Comparison of ENCODE assay signal across 26 cellular contexts in genomic region chr22:31332886-31333285, GRCh38. TPM values are rescaled to one million over a fixed set of nuclear protein-coding genes. Genes with fewer than 3 reads are reported as not detected.
DNase-seq lines count a peak whose midpoint lies in the region; ATAC-seq and TF ChIP-seq lines count a peak whose summit lies in the region.
"Had no signal": no experiment of that assay in that cellular context is flagged by ENCODE, and none has a peak within 500 bp of the region (broad histone marks: within the 10 kb centered on the region; RNA-seq: fewer than 3 reads in every experiment).

No MANE protein-coding gene starts in this region.

- H3K4me2 ChIP-seq in PC-3 (ENCODE audit: low read length) (no peak overlapping the region), neuronal stem cell (ENCODE audit: insufficient read depth, low read length, poor library complexity, severe bottlenecking) (no peak overlapping the region)
- H3K4me2 ChIP-seq: KMS-11 had no signal

- H3K9ac ChIP-seq in PC-3 (ENCODE audit: low read length) (no peak overlapping the region), neuronal stem cell (ENCODE audit: low read depth, low read length, poor library complexity) (no peak overlapping the region)
- H3K9ac ChIP-seq: KMS-11 had no signal

- CTCF ChIA-PET in activated naive CD4-positive, alpha-beta T cell treated with anti-CD3 and anti-CD28 coated beads, Interleukin-2, amount 10 ng/mL, durations not matched to agents 7 days and 5 days (lab: Charles Lee), result no interaction called here
- CTCF ChIA-PET in PC-3 (lab: Charles Lee), result interaction anchor here (0.6 kb wide), 1 partner anchor 497 kb away, joined by 11 read pairs; no protein-coding TSS in a partner anchor

- H3K4me1 Mint-ChIP-seq in activated naive CD4-positive, alpha-beta T cell treated with anti-CD3 and anti-CD28 coated beads, Interleukin-2, amount 10 ng/mL, durations not matched to agents 7 days and 5 days, result peaks cover 28% of the 10 kb centered on the region

- intact Hi-C loops in PC-3 (cut with micrococcal nuclease), result no loop called here

- H3K4me1 ChIP-seq in PC-3 (ENCODE audit: insufficient read depth, low read length) (peaks cover 7% of the 10 kb centered on the region), thymus (ENCODE audit: control insufficient read depth, insufficient read depth, low read length) (peaks cover 2% of the 10 kb centered on the region), neuronal stem cell (ENCODE audit: control insufficient read depth in 2 of 2, insufficient read depth in 1 of 2, low read depth in 1 of 2, low read length in 2 of 2) (no peaks in the 10 kb centered on the region)
- H3K4me1 ChIP-seq: left lung, uterus had no signal

- H3K9me3 Mint-ChIP-seq in activated naive CD4-positive, alpha-beta T cell treated with anti-CD3 and anti-CD28 coated beads, Interleukin-2, amount 10 ng/mL, durations not matched to agents 7 days and 5 days, result no peaks in the 10 kb centered on the region
- H3K9me3 Mint-ChIP-seq: CD8-positive, alpha-beta memory T cell had no signal

- H2BK12ac ChIP-seq in neuronal stem cell (ENCODE audit: low read length), result no peak overlapping the region

- no peak overlapping the region for H2BK5ac ChIP-seq in neuronal stem cell (ENCODE audit: low read length)

- no peaks in the 10 kb centered on the region for H3K27me3 ChIP-seq in PC-3 (ENCODE audit: low read length)
- H3K27me3 ChIP-seq in thymus (ENCODE audit: control insufficient read depth, insufficient read depth), result no peaks in the 10 kb centered on the region
- no peaks in the 10 kb centered on the region for H3K27me3 ChIP-seq in neuronal stem cell (ENCODE audit: control insufficient read depth in 3 of 3, insufficient read depth in 3 of 3, low read depth in 1 of 3, low read length in 3 of 3)
- H3K27me3 ChIP-seq: gastrocnemius medialis, left lung, neutrophil, uterus had no signal

- 95% methylated on average over 1 of the region's 1 CpG for WGBS in thymus
- no CpG with 5 or more reads among the region's 1 CpG for WGBS in neuronal stem cell (ENCODE audit: extremely low coverage in 2 of 2, insufficient read length in 2 of 2, insufficient replicate concordance in 1 of 2), 2 donors

- H3K23ac ChIP-seq in neuronal stem cell (ENCODE audit: low read depth, low read length, poor library complexity), result no peak overlapping the region

- BruUV-seq in PC-3 (replicated peaks; lab: Mats Ljungman, UMichigan), result no TSS peak

- no peaks in the 10 kb centered on the region for H3K9me2 ChIP-seq in PC-3 (replicated peaks; ENCODE audit: low read length)

- no peaks in the 10 kb centered on the region for H3K79me2 ChIP-seq in PC-3 (ENCODE audit: low read length)

- no peak overlapping the region for H2BK15ac ChIP-seq in neuronal stem cell (ENCODE audit: low read length)

- H3K4me3 ChIP-seq in PC-3 (ENCODE audit: low read length) (no peak overlapping the region), epithelial cell of esophagus (ENCODE audit: low read length) (no peak overlapping the region), thymus (ENCODE audit: low read length) (no peak overlapping the region), neuronal stem cell (ENCODE audit: low read length in 2 of 2) (no peak overlapping the region)
- H3K4me3 ChIP-seq: gastrocnemius medialis, left lung, mucosa of descending colon, uterus had no signal

- no peak overlapping the region for H3K4me3 Mint-ChIP-seq in activated naive CD4-positive, alpha-beta T cell treated with anti-CD3 and anti-CD28 coated beads, Interleukin-2, amount 10 ng/mL, durations not matched to agents 7 days and 5 days
- H3K4me3 Mint-ChIP-seq: CD8-positive, alpha-beta memory T cell had no signal

- H2AFZ ChIP-seq in PC-3 (ENCODE audit: low read length) (no peak overlapping the region), neuronal stem cell (ENCODE audit: low read length) (no peak overlapping the region)

- ATAC-seq in PC-3, result no peak
- ATAC-seq: gastrocnemius medialis, HCT116, left lung, mucosa of descending colon, SK-N-SH treated with all-trans-retinoic acid at 6 μM for 48 hours had no signal

- no peak overlapping the region for H2AK5ac ChIP-seq in neuronal stem cell (ENCODE audit: low read depth, low read length)

- peak overlapping the region; percentile 9 for H3K27ac Mint-ChIP-seq in activated naive CD4-positive, alpha-beta T cell treated with anti-CD3 and anti-CD28 coated beads, Interleukin-2, amount 10 ng/mL, durations not matched to agents 7 days and 5 days

- TF ChIP-seq CTCF in PC-3 (conservative IDR thresholded peaks at IDR 0.05; ENCODE audit: low read depth, low read length) (no peak), epithelial cell of esophagus (IDR thresholded peaks at IDR 0.05; ENCODE audit: insufficient read depth, low read depth, low read length, missing control alignments) (no peak)

- H3K36me3 Mint-ChIP-seq in activated naive CD4-positive, alpha-beta T cell treated with anti-CD3 and anti-CD28 coated beads, Interleukin-2, amount 10 ng/mL, durations not matched to agents 7 days and 5 days, result peaks cover 64% of the 10 kb centered on the region

- POLR2A ChIA-PET in PC-3 (lab: Charles Lee; ENCODE audit: unreplicated experiment), result no interaction called here

- H3K9me3 ChIP-seq in PC-3 (ENCODE audit: low read length) (no peaks in the 10 kb centered on the region), thymus (ENCODE audit: control insufficient read depth) (no peaks in the 10 kb centered on the region), neuronal stem cell (replicated peaks in 1 of 2; ENCODE audit: control insufficient read depth in 2 of 2, insufficient read depth in 1 of 2, low read depth in 1 of 2, low read length in 2 of 2) (no peaks in the 10 kb centered on the region)
- H3K9me3 ChIP-seq: gastrocnemius medialis, left lung, mucosa of descending colon, neutrophil, uterus had no signal

- peaks cover 15% of the 10 kb centered on the region for H3K79me1 ChIP-seq in neuronal stem cell (ENCODE audit: low read depth, low read length)

- no peak overlapping the region for H4K8ac ChIP-seq in neuronal stem cell (ENCODE audit: low read depth, low read length)

- H3K36me3 ChIP-seq in PC-3 (ENCODE audit: low read depth, low read length), result peaks cover 26% of the 10 kb centered on the region; the same call in 1 of the 2 replicates
- H3K36me3 ChIP-seq in thymus (ENCODE audit: control insufficient read depth, insufficient read depth), result peaks cover 83% of the 10 kb centered on the region
- H3K36me3 ChIP-seq in neuronal stem cell (replicated peaks in 1 of 2; ENCODE audit: control insufficient read depth in 2 of 2, insufficient read depth in 2 of 2, low read length in 2 of 2), result peaks cover 65 to 94% of the 10 kb centered on the region in 2 donors
- H3K36me3 ChIP-seq: uterus had no signal

- H3K18ac ChIP-seq in neuronal stem cell (ENCODE audit: low read length), result no peak overlapping the region

- H3K27me3 Mint-ChIP-seq in activated naive CD4-positive, alpha-beta T cell treated with anti-CD3 and anti-CD28 coated beads, Interleukin-2, amount 10 ng/mL, durations not matched to agents 7 days and 5 days, result no peaks in the 10 kb centered on the region
- H3K27me3 Mint-ChIP-seq: CD8-positive, alpha-beta memory T cell had no signal

- H3K14ac ChIP-seq in neuronal stem cell (ENCODE audit: low read length), result no peak overlapping the region

- no peak overlapping the region for H4K91ac ChIP-seq in neuronal stem cell (ENCODE audit: low read depth, low read length, poor library complexity)

- H3F3A ChIP-seq in PC-3 (ENCODE audit: low read length, unreplicated experiment), result no peaks in the 10 kb centered on the region

- no peak overlapping the region for H2BK120ac ChIP-seq in neuronal stem cell (ENCODE audit: low read depth, low read length)

- H3K4ac ChIP-seq in neuronal stem cell (ENCODE audit: low read length), result no peak overlapping the region

- H4K20me1 ChIP-seq in PC-3 (ENCODE audit: low read length), result no peaks in the 10 kb centered on the region

- no peak for DNase-seq in activated naive CD4-positive, alpha-beta T cell treated with anti-CD3 and anti-CD28 coated beads, Interleukin-2, amount 10 ng/mL, durations not matched to agents 7 days and 5 days
- DNase-seq in activated naive CD4-positive, alpha-beta T cell treated with anti-CD3 and anti-CD28 coated beads, Interleukin-2, amount 50 U/mL, for 16 hours, result no peak
- DNase-seq in PC-3 (peak; percentile 30), epithelial cell of esophagus (ENCODE audit: low read depth) (peak; percentile 74), neuronal stem cell (ENCODE audit: low spot score) (no peak), hypothalamus (lab: John Stamatoyannopoulos, UW) (no peak)
- no peak for DNase-seq in activated CD8-positive, alpha-beta memory T cell treated with anti-CD3 and anti-CD28 coated beads, Interleukin-2, amount 50 U/mL, for 4 hours
- DNase-seq: activated CD4-positive, alpha-beta T cell treated with anti-CD3 and anti-CD28 coated beads for 4 hours; activated naive CD4-positive, alpha-beta T cell; CD8-positive, alpha-beta memory T cell; DMS79; gastrocnemius medialis; left lung; mucosa of descending colon; NCI-H1048; NCI-H2081 treated with DMSO at 0.1 percent for 48 hours; NCI-H510A; NK-92 treated with Interleukin-12 subunit alpha and Interleukin-12 subunit beta, amount 100 ng/mL, for 24 hours; stimulated activated CD8-positive, alpha-beta memory T cell treated with anti-CD3 and anti-CD28 coated beads, Interleukin-4, amount 100 ng/mL, for 48 hours; uterus had no signal

- H3K27ac ChIP-seq in PC-3 (ENCODE audit: low read length), result no peak overlapping the region
- peak overlapping the region; percentile 31 for H3K27ac ChIP-seq in thymus (ENCODE audit: low read depth)
- H3K27ac ChIP-seq in neuronal stem cell (replicated peaks; ENCODE audit: low read length), result no peak overlapping the region
- H3K27ac ChIP-seq: KMS-11, left lung, RWPE1, uterus had no signal

RNA-seq across cellular contexts. Expression of gene PATZ1, which starts 13.3 kb away (rescaled TPM):
- 31.3 and 40.7 TPM in 2 replicates for total RNA-seq in PC-3 (2014; rRNA removed)
- polyA plus RNA-seq in thymus, result 33.4 TPM
- 44.4 TPM for polyA plus RNA-seq in neuronal stem cell (2013, experiment 1 of 2)
- 44.7 TPM for polyA plus RNA-seq in neuronal stem cell (2013, experiment 2 of 2)

RNA-seq across cellular contexts. Expression of gene PIK3IP1, which starts 40.6 kb away (rescaled TPM):
- total RNA-seq in PC-3 (2014; rRNA removed), result 1.5 and 1.9 TPM in 2 replicates
- polyA plus RNA-seq in thymus, result 182 TPM
- 2.2 TPM for polyA plus RNA-seq in neuronal stem cell (2013, experiment 1 of 2)
- 2.4 TPM for polyA plus RNA-seq in neuronal stem cell (2013, experiment 2 of 2)

Comparison
In these comparisons a context has a peak if more than half of its experiments do, and no peak if none do; other contexts are left out.
1. DNase-seq: peak in PC-3 (single experiment) and epithelial cell of esophagus (single experiment); none in activated naive CD4-positive, alpha-beta T cell treated with anti-CD3 and anti-CD28 coated beads, Interleukin-2, amount 10 ng/mL, durations not matched to agents 7 days and 5 days (single experiment), activated naive CD4-positive, alpha-beta T cell treated with anti-CD3 and anti-CD28 coated beads, Interleukin-2, amount 50 U/mL, for 16 hours (single experiment), neuronal stem cell (single experiment), hypothalamus (0 of 51) and activated CD8-positive, alpha-beta memory T cell treated with anti-CD3 and anti-CD28 coated beads, Interleukin-2, amount 50 U/mL, for 4 hours (single experiment).